ENCODE assay signal across 16 cellular contexts in genomic region chr18:13482641-13482945, GRCh38.
A peak's percentile ranks its signal among the peaks of the same experiment; 100 is the strongest.
DNase-seq lines count a peak whose midpoint lies in the region; ATAC-seq lines count a peak whose summit lies in the region.
"Had no signal": no experiment of that assay in that cellular context is flagged by ENCODE, and none has a peak within 500 bp of the region (broad histone marks: within the 10 kb centered on the region; RNA-seq: fewer than 3 reads in every experiment).

No MANE protein-coding gene starts in this region.

- no peak for DNase-seq in CD8-positive, alpha-beta memory T cell
- no peak for DNase-seq in T-helper 17 cell
- no peak for DNase-seq in immature natural killer cell
- no peak for DNase-seq in HuH-7 (ENCODE audit: low spot score)
- DNase-seq in GM19238 (ENCODE audit: insufficient read length, low spot score) = no peak
- DNase-seq: activated gamma-delta T cell; EL; heart right ventricle; NCI-H2029; NCI-H446 treated with DMSO at 0.1 percent for 48 hours; NK-92 treated with Interleukin-12 subunit alpha and Interleukin-12 subunit beta, amount 100 ng/mL, for 24 hours; occipital lobe; T1000; testis had no signal

- no peak overlapping the region for H3K4me3 Mint-ChIP-seq in CD8-positive, alpha-beta memory T cell
- H3K4me3 Mint-ChIP-seq in T-helper 17 cell = no peak overlapping the region
- H3K4me3 Mint-ChIP-seq in immature natural killer cell = no peak overlapping the region

- H3K9me3 ChIP-seq in BLaER1 = peaks cover 18% of the 10 kb centered on the region
- H3K9me3 ChIP-seq in CD8-positive, alpha-beta memory T cell (ENCODE audit: low read length) = no peaks in the 10 kb centered on the region
- H3K9me3 ChIP-seq in T-helper 17 cell (ENCODE audit: control insufficient read depth, low read length, poor library complexity, severe bottlenecking) = no peaks in the 10 kb centered on the region
- H3K9me3 ChIP-seq: heart right ventricle, testis had no signal

- POLR2A ChIA-PET in CD8-positive, alpha-beta memory T cell (lab: Charles Lee) = no interaction called here

- H3K27ac Mint-ChIP-seq in CD8-positive, alpha-beta memory T cell = peak overlapping the region in 5 of 8 donors; percentile 46 to 96 (median 64)
- peak overlapping the region; percentile 75 for H3K27ac Mint-ChIP-seq in T-helper 17 cell
- H3K27ac Mint-ChIP-seq in immature natural killer cell = peak overlapping the region in 5 of 6 donors; percentile 41 to 86 (median 73)

- peak overlapping the region; percentile 85 for H3K4me2 ChIP-seq in BLaER1

- no peak overlapping the region for H3K4me3 ChIP-seq in BLaER1
- H3K4me3 ChIP-seq in CD8-positive, alpha-beta memory T cell (ENCODE audit: low read length) = no peak overlapping the region
- H3K4me3 ChIP-seq: heart right ventricle, testis had no signal

- H3K27ac ChIP-seq in BLaER1 = peak overlapping the region; percentile 81
- H3K27ac ChIP-seq in CD8-positive, alpha-beta memory T cell (ENCODE audit: low read depth, low read length) = no peak overlapping the region
- H3K27ac ChIP-seq: heart right ventricle, testis had no signal

- H3K36me3 ChIP-seq in BLaER1 = peaks cover 81% of the 10 kb centered on the region
- no peaks in the 10 kb centered on the region for H3K36me3 ChIP-seq in CD8-positive, alpha-beta memory T cell (ENCODE audit: insufficient read depth, low read length)

- H3K4me1 ChIP-seq in BLaER1 = peaks cover 54% of the 10 kb centered on the region
- no peaks in the 10 kb centered on the region for H3K4me1 ChIP-seq in CD8-positive, alpha-beta memory T cell (ENCODE audit: insufficient read depth, low read length)
- H3K4me1 ChIP-seq: testis had no signal

- peaks cover 29 to 51% (median 48%) of the 10 kb centered on the region in 3 donors for H3K4me1 Mint-ChIP-seq in CD8-positive, alpha-beta memory T cell
- peaks cover 24% of the 10 kb centered on the region for H3K4me1 Mint-ChIP-seq in T-helper 17 cell
- peaks cover 26 to 68% of the 10 kb centered on the region in 2 donors for H3K4me1 Mint-ChIP-seq in immature natural killer cell

- peaks cover 59% of the 10 kb centered on the region for H4K20me1 ChIP-seq in BLaER1

- H3K27me3 Mint-ChIP-seq in CD8-positive, alpha-beta memory T cell = no peaks in the 10 kb centered on the region
- H3K27me3 Mint-ChIP-seq in T-helper 17 cell (no peaks in the 10 kb centered on the region), immature natural killer cell (ENCODE audit: low read depth in 3 of 3) (peaks cover 0 to 2% (median 1%) of the 10 kb centered on the region in 3 donors)

- H3K36me3 Mint-ChIP-seq in CD8-positive, alpha-beta memory T cell = peaks cover 9 to 35% (median 16%) of the 10 kb centered on the region in 3 donors
- H3K36me3 Mint-ChIP-seq in T-helper 17 cell (ENCODE audit: low read depth) (peaks cover 3% of the 10 kb centered on the region), immature natural killer cell (peaks cover 0 to 17% (median 7%) of the 10 kb centered on the region in 3 donors)

- H3K9me3 Mint-ChIP-seq in CD8-positive, alpha-beta memory T cell = peaks cover 0 to 3% (median 0%) of the 10 kb centered on the region in 5 donors
- no peaks in the 10 kb centered on the region for H3K9me3 Mint-ChIP-seq in immature natural killer cell

- CTCF ChIA-PET in CD8-positive, alpha-beta memory T cell (lab: Charles Lee) = no interaction called here

- H3K27me3 ChIP-seq in BLaER1 = no peaks in the 10 kb centered on the region
- no peaks in the 10 kb centered on the region for H3K27me3 ChIP-seq in CD8-positive, alpha-beta memory T cell (ENCODE audit: insufficient read depth, low read length, poor library complexity, severe bottlenecking)
- H3K27me3 ChIP-seq: heart right ventricle, testis had no signal

- ATAC-seq in T-helper 17 cell (no peak), HG02678 (IDR thresholded peaks at IDR 0.05; ENCODE audit: unreplicated experiment) (no peak)

- H3K9ac ChIP-seq in BLaER1 = no peak overlapping the region
